ENCODE assay signal across 1 cellular context in the genomic region with DNA sequence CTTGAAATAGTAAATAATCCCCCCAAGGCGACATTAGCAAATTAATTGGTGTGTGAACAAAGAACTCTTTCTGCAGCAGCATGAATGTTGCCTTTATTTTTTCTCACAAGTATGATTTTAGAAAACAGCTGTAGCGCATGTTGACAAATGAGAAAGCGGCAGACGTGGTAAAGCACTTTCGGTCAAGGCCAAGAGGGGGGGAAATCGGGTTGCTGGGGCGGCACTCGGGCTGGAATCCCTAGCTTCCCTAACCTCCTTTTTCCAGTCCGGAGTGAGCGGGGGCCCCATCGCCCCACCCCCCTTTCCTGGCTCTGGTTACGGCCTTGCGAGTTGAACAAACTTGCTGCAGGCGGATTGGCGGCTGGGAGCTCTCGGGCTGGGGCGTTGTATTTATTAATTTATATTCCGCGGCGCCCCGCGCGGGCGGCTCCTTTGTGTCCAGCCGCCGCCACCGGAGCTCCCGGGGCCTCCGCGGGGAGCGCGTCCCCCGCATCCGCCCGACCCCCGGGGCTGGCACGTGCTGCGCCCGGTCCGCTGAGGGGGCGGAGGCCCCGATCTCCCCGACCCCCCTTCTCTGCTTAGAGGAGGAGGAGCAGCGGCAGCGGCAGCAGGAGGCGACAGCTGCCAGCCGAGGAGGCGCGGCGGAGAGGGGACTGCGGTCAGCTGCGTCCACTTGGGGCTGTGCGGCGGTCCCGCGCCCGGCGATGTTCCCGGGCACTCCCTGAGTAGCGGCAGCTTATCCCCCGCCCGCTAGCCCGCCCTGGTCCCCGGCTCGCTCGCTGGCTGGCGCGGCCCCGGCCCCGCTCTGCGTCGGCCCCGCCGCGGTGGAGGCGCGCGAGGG.
TF ChIP-seq lines count a peak whose summit lies in the region.

A gene with protein sequence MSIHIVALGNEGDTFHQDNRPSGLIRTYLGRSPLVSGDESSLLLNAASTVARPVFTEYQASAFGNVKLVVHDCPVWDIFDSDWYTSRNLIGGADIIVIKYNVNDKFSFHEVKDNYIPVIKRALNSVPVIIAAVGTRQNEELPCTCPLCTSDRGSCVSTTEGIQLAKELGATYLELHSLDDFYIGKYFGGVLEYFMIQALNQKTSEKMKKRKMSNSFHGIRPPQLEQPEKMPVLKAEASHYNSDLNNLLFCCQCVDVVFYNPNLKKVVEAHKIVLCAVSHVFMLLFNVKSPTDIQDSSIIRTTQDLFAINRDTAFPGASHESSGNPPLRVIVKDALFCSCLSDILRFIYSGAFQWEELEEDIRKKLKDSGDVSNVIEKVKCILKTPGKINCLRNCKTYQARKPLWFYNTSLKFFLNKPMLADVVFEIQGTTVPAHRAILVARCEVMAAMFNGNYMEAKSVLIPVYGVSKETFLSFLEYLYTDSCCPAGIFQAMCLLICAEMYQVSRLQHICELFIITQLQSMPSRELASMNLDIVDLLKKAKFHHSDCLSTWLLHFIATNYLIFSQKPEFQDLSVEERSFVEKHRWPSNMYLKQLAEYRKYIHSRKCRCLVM (plus strand): TSS at position 607 of the 841 bp plus-strand sequence. CDS start 347 bp downstream, outside the sequence.

TF ChIP-seq in K562, 482 proteins besides CTCF, POLR2A, EP300 and RAD21 (continued from another document and continues in another):
- TF ChIP-seq, protein P1, sequence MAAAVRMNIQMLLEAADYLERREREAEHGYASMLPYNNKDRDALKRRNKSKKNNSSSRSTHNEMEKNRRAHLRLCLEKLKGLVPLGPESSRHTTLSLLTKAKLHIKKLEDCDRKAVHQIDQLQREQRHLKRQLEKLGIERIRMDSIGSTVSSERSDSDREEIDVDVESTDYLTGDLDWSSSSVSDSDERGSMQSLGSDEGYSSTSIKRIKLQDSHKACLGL (CRISPR knock-in tag; IDR thresholded peaks at IDR 0.05; ENCODE audit: borderline replicate concordance, poor library complexity, severe bottlenecking), result no peak
- TF ChIP-seq BMI1 (IDR thresholded peaks at IDR 0.05; ENCODE audit: low read length), result no peak
- TF ChIP-seq, protein P2, sequence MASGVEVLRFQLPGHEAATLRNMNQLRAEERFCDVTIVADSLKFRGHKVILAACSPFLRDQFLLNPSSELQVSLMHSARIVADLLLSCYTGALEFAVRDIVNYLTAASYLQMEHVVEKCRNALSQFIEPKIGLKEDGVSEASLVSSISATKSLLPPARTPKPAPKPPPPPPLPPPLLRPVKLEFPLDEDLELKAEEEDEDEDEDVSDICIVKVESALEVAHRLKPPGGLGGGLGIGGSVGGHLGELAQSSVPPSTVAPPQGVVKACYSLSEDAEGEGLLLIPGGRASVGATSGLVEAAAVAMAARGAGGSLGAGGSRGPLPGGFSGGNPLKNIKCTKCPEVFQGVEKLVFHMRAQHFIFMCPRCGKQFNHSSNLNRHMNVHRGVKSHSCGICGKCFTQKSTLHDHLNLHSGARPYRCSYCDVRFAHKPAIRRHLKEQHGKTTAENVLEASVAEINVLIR (CRISPR knock-in tag; IDR thresholded peaks at IDR 0.05), result no peak
- TF ChIP-seq FOXK2 (conservative IDR thresholded peaks at IDR 0.05 in 1 of 2, IDR thresholded peaks at IDR 0.05 in 1 of 2; ENCODE audit: low read depth in 2 of 2), result peak; percentile 97 to 98
- TF ChIP-seq TBP (optimal IDR thresholded peaks at IDR 0.05; ENCODE audit: low read depth, low read length), result peak; percentile 71
- peak; percentile 50 for TF ChIP-seq CREB1 (IDR thresholded peaks at IDR 0.05)
- TF ChIP-seq CREB1 (CRISPR knock-in tag; IDR thresholded peaks at IDR 0.05), result no peak
- TF ChIP-seq SMARCB1 (IDR thresholded peaks at IDR 0.05; ENCODE audit: insufficient read length, low read depth), result peak; percentile 30
- no peak for TF ChIP-seq THRAP3 (IDR thresholded peaks at IDR 0.05; ENCODE audit: borderline replicate concordance)
- TF ChIP-seq, protein P3, sequence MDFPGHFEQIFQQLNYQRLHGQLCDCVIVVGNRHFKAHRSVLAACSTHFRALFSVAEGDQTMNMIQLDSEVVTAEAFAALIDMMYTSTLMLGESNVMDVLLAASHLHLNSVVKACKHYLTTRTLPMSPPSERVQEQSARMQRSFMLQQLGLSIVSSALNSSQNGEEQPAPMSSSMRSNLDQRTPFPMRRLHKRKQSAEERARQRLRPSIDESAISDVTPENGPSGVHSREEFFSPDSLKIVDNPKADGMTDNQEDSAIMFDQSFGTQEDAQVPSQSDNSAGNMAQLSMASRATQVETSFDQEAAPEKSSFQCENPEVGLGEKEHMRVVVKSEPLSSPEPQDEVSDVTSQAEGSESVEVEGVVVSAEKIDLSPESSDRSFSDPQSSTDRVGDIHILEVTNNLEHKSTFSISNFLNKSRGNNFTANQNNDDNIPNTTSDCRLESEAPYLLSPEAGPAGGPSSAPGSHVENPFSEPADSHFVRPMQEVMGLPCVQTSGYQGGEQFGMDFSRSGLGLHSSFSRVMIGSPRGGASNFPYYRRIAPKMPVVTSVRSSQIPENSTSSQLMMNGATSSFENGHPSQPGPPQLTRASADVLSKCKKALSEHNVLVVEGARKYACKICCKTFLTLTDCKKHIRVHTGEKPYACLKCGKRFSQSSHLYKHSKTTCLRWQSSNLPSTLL (IDR thresholded peaks at IDR 0.05), result no peak
- peak in 1 of 2 experiments; percentile 40; a peak in 2 of 4 replicates for TF ChIP-seq SRF (CRISPR knock-in tag; IDR thresholded peaks at IDR 0.05)
- TF ChIP-seq SREBF2 (CRISPR knock-in tag; IDR thresholded peaks at IDR 0.05), result no peak
- no peak for TF ChIP-seq ZNF217 (CRISPR knock-in tag; IDR thresholded peaks at IDR 0.05)
- peak; percentile 20; the same call in 1 of the 2 replicates for TF ChIP-seq CBFA2T3 (IDR thresholded peaks at IDR 0.05)
- peak; percentile 90 for TF ChIP-seq EGR1 (conservative IDR thresholded peaks at IDR 0.05)
- peak; percentile 39; the same call in 1 of the 2 replicates for TF ChIP-seq MEF2A (IDR thresholded peaks at IDR 0.05; ENCODE audit: control insufficient read depth, low read depth, low read length)
- TF ChIP-seq KLF1 (tag; IDR thresholded peaks at IDR 0.05), result no peak
- TF ChIP-seq NCOA6 (IDR thresholded peaks at IDR 0.05), result no peak
- peak; percentile 37; the same call in 1 of the 2 replicates for TF ChIP-seq ZNF431 (CRISPR knock-in tag; IDR thresholded peaks at IDR 0.05)
- peak; percentile 67 for TF ChIP-seq POLR2H (tag; IDR thresholded peaks at IDR 0.05; ENCODE audit: low read depth)
- TF ChIP-seq, protein P4, sequence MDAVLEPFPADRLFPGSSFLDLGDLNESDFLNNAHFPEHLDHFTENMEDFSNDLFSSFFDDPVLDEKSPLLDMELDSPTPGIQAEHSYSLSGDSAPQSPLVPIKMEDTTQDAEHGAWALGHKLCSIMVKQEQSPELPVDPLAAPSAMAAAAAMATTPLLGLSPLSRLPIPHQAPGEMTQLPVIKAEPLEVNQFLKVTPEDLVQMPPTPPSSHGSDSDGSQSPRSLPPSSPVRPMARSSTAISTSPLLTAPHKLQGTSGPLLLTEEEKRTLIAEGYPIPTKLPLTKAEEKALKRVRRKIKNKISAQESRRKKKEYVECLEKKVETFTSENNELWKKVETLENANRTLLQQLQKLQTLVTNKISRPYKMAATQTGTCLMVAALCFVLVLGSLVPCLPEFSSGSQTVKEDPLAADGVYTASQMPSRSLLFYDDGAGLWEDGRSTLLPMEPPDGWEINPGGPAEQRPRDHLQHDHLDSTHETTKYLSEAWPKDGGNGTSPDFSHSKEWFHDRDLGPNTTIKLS (IDR thresholded peaks at IDR 0.05; ENCODE audit: borderline replicate concordance, low read depth), result peak; percentile 51; the same call in 1 of the 2 replicates
- TF ChIP-seq ZEB2 (IDR thresholded peaks at IDR 0.05), result no peak
- peak; percentile 62; the same call in 1 of the 2 replicates for TF ChIP-seq RB1 (IDR thresholded peaks at IDR 0.05; ENCODE audit: low read depth)
- no peak; the same call in 1 of the 2 replicates for TF ChIP-seq NFRKB (IDR thresholded peaks at IDR 0.05; ENCODE audit: low read depth)
- no peak for TF ChIP-seq NR1H2 (CRISPR knock-in tag; IDR thresholded peaks at IDR 0.05)
- TF ChIP-seq WHSC1 (IDR thresholded peaks at IDR 0.05; ENCODE audit: low read length), result no peak
- peak; percentile 86 for TF ChIP-seq DACH1 (IDR thresholded peaks at IDR 0.05; ENCODE audit: partially characterized antibody)
- no peak for TF ChIP-seq ZNF354B (CRISPR knock-in tag; IDR thresholded peaks at IDR 0.05)
- TF ChIP-seq ZNF311 (CRISPR knock-in tag; IDR thresholded peaks at IDR 0.05), result no peak
- peak; percentile 71; the same call in 1 of the 2 replicates for TF ChIP-seq LEF1 (IDR thresholded peaks at IDR 0.05)
- TF ChIP-seq RFX5 (IDR thresholded peaks at IDR 0.05; ENCODE audit: low read depth, low read length), result no peak
- TF ChIP-seq ZNF146 (CRISPR knock-in tag; IDR thresholded peaks at IDR 0.05; ENCODE audit: unreplicated experiment), result no peak
- peak; percentile 45 for TF ChIP-seq DPF2 (IDR thresholded peaks at IDR 0.05)
- no peak for TF ChIP-seq SPI1 (IDR thresholded peaks at IDR 0.05; ENCODE audit: borderline replicate concordance, low read depth, low read length)
- no peak for TF ChIP-seq U2AF1 (optimal IDR thresholded peaks at IDR 0.05; ENCODE audit: low read depth, low read length)
- TF ChIP-seq SOX6 (IDR thresholded peaks at IDR 0.05), result peak; percentile 82
- TF ChIP-seq ZNF75A (CRISPR knock-in tag; IDR thresholded peaks at IDR 0.05), result 0 out of 2 replicates have a peak, but pooled peaks have one; percentile 49
- TF ChIP-seq ZNF76 (CRISPR knock-in tag; IDR thresholded peaks at IDR 0.05; ENCODE audit: borderline replicate concordance), result 0 out of 2 replicates have a peak, but pooled peaks have one; percentile 77
- no peak for TF ChIP-seq PHF20 (IDR thresholded peaks at IDR 0.05; ENCODE audit: partially characterized antibody)
- TF ChIP-seq, protein P5, sequence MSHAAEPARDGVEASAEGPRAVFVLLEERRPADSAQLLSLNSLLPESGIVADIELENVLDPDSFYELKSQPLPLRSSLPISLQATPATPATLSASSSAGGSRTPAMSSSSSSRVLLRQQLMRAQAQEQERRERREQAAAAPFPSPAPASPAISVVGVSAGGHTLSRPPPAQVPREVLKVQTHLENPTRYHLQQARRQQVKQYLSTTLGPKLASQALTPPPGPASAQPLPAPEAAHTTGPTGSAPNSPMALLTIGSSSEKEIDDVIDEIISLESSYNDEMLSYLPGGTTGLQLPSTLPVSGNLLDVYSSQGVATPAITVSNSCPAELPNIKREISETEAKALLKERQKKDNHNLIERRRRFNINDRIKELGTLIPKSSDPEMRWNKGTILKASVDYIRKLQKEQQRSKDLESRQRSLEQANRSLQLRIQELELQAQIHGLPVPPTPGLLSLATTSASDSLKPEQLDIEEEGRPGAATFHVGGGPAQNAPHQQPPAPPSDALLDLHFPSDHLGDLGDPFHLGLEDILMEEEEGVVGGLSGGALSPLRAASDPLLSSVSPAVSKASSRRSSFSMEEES (CRISPR knock-in tag; IDR thresholded peaks at IDR 0.05), result peak; percentile 30; the same call in 1 of the 2 replicates
- TF ChIP-seq PHB (CRISPR knock-in tag; IDR thresholded peaks at IDR 0.05), result peak; percentile 5; the same call in 1 of the 2 replicates
- TF ChIP-seq NR4A1 (CRISPR knock-in tag; IDR thresholded peaks at IDR 0.05), result no peak
- 0 out of 2 replicates have a peak, but pooled peaks have one; percentile 33 for TF ChIP-seq NR4A1 (tag; IDR thresholded peaks at IDR 0.05)
- TF ChIP-seq, protein P6, sequence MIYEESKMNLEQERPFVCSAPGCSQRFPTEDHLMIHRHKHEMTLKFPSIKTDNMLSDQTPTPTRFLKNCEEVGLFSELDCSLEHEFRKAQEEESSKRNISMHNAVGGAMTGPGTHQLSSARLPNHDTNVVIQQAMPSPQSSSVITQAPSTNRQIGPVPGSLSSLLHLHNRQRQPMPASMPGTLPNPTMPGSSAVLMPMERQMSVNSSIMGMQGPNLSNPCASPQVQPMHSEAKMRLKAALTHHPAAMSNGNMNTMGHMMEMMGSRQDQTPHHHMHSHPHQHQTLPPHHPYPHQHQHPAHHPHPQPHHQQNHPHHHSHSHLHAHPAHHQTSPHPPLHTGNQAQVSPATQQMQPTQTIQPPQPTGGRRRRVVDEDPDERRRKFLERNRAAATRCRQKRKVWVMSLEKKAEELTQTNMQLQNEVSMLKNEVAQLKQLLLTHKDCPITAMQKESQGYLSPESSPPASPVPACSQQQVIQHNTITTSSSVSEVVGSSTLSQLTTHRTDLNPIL (CRISPR knock-in tag; IDR thresholded peaks at IDR 0.05), result no peak
- 0 out of 2 replicates have a peak, but pooled peaks have one; percentile 7 for TF ChIP-seq ZNF589 (CRISPR knock-in tag; IDR thresholded peaks at IDR 0.05; ENCODE audit: low read depth)
- TF ChIP-seq KLF6 (CRISPR knock-in tag; IDR thresholded peaks at IDR 0.05; ENCODE audit: borderline replicate concordance), result no peak
- TF ChIP-seq CBFA2T2 (conservative IDR thresholded peaks at IDR 0.05), result no peak
- no peak for TF ChIP-seq BRCA1 (IDR thresholded peaks at IDR 0.05)
- no peak for TF ChIP-seq BRCA1 (CRISPR knock-in tag; IDR thresholded peaks at IDR 0.05)
- no peak for TF ChIP-seq IFI16 (CRISPR knock-in tag; IDR thresholded peaks at IDR 0.05)
- TF ChIP-seq, protein P7, sequence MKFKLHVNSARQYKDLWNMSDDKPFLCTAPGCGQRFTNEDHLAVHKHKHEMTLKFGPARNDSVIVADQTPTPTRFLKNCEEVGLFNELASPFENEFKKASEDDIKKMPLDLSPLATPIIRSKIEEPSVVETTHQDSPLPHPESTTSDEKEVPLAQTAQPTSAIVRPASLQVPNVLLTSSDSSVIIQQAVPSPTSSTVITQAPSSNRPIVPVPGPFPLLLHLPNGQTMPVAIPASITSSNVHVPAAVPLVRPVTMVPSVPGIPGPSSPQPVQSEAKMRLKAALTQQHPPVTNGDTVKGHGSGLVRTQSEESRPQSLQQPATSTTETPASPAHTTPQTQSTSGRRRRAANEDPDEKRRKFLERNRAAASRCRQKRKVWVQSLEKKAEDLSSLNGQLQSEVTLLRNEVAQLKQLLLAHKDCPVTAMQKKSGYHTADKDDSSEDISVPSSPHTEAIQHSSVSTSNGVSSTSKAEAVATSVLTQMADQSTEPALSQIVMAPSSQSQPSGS (CRISPR knock-in tag; IDR thresholded peaks at IDR 0.05), result no peak
- TF ChIP-seq TARDBP (IDR thresholded peaks at IDR 0.05), result peak; percentile 72; the same call in 1 of the 2 replicates
- TF ChIP-seq NONO (IDR thresholded peaks at IDR 0.05; ENCODE audit: low read depth in 2 of 2, low read length in 1 of 2), result peak; percentile 85 to 91; a peak in 3 of 4 replicates
- no peak for TF ChIP-seq HNRNPUL1 (IDR thresholded peaks at IDR 0.05; ENCODE audit: low read length)
- no peak for TF ChIP-seq FOXA1 (IDR thresholded peaks at IDR 0.05; ENCODE audit: borderline replicate concordance)
- TF ChIP-seq, protein P8, sequence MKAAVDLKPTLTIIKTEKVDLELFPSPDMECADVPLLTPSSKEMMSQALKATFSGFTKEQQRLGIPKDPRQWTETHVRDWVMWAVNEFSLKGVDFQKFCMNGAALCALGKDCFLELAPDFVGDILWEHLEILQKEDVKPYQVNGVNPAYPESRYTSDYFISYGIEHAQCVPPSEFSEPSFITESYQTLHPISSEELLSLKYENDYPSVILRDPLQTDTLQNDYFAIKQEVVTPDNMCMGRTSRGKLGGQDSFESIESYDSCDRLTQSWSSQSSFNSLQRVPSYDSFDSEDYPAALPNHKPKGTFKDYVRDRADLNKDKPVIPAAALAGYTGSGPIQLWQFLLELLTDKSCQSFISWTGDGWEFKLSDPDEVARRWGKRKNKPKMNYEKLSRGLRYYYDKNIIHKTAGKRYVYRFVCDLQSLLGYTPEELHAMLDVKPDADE (conservative IDR thresholded peaks at IDR 0.05; ENCODE audit: control insufficient read depth, low read depth, low read length), result peak; percentile 61
- no peak for TF ChIP-seq GABPB2 (CRISPR knock-in tag; conservative IDR thresholded peaks at IDR 0.05)
- no peak; the same call in 1 of the 2 replicates for TF ChIP-seq NCOA1 (IDR thresholded peaks at IDR 0.05; ENCODE audit: low read depth)
